In the genomic region with DNA sequence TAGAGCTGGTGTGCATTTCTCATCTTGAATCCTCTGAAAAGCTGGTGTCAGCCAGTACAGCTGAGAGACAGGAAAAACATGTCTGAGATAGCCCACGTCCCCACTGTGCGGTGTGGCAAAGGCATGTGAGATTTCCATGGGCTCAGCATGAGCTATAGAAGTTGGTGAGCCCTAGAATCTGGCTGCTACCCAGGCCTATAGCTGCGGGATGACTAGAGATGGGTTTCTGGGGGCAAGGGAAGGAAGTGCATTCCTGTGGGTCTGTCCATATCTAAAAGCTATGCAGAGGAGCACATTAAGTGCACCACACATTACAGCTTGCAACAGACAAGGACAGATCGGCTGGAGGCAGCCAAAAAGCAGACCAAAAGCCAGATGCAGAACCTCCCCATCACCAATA, we compare ENCODE assay signal across 15 cellular contexts. TPM values are rescaled to one million over a fixed set of nuclear protein-coding genes. Genes with fewer than 3 reads are reported as not detected.
DNase-seq lines count a peak whose midpoint lies in the region; ATAC-seq and TF ChIP-seq lines count a peak whose summit lies in the region.
"Had no signal": no experiment of that assay in that cellular context is flagged by ENCODE, and none has a peak within 500 bp of the region (broad histone marks: within the 10 kb centered on the region; RNA-seq: fewer than 3 reads in every experiment).

No MANE protein-coding gene starts in this region.

- TF ChIP-seq RAD21 in IMR-90 (IDR thresholded peaks at IDR 0.05; ENCODE audit: low read length): no peak

- H2BK15ac ChIP-seq in IMR-90 (ENCODE audit: low read depth, low read length): no peak overlapping the region

- no peaks in the 10 kb centered on the region for H3K79me2 ChIP-seq in neural progenitor cell (ENCODE audit: low read depth)
- H3K79me2 ChIP-seq: parathyroid adenoma had no signal

- H3K14ac ChIP-seq in IMR-90 (replicated peaks; ENCODE audit: low read depth, low read length): no peak overlapping the region

- intact Hi-C loops in IMR-90 (cut with micrococcal nuclease): no loop called here

- no peaks in the 10 kb centered on the region for H3K27me3 Mint-ChIP-seq in neural progenitor cell (ENCODE audit: insufficient read depth, low read depth)
- H3K27me3 Mint-ChIP-seq: CD4-positive, alpha-beta T cell had no signal

- no peaks in the 10 kb centered on the region for H3F3A ChIP-seq in neural progenitor cell (ENCODE audit: low read depth)

- peak overlapping the region; percentile 35 for H2AK9ac ChIP-seq in IMR-90 (replicated peaks; ENCODE audit: low read depth, low read length, poor library complexity)

- H3K9ac ChIP-seq in BLaER1 treated with 17β-estradiol and CSF1 and Interleukin-3, amounts not matched to agents 10 nM and 100 nM: no peak overlapping the region
- H3K9ac ChIP-seq in IMR-90 (ENCODE audit: low read depth, low read length) (no peak overlapping the region), neural progenitor cell (no peak overlapping the region)
- H3K9ac ChIP-seq: parathyroid adenoma had no signal

- H4K8ac ChIP-seq in IMR-90 (ENCODE audit: low read depth in 2 of 2, low read length in 2 of 2): no peak overlapping the region

- no peak for TF ChIP-seq CTCF in IMR-90 (conservative IDR thresholded peaks at IDR 0.05; ENCODE audit: low read depth, low read length)
- TF ChIP-seq CTCF in cardiac fibroblast (IDR thresholded peaks at IDR 0.05; ENCODE audit: low read depth, low read length): no peak
- no peak for TF ChIP-seq CTCF in neural progenitor cell (IDR thresholded peaks at IDR 0.05)
- no peak for TF ChIP-seq CTCF in tibial nerve (IDR thresholded peaks at IDR 0.05)
- TF ChIP-seq CTCF in GM20000 (IDR thresholded peaks at IDR 0.05; ENCODE audit: extremely low read depth, missing control alignments): no peak

- CTCF ChIA-PET in IMR-90 (lab: Yijun Ruan, JAX): no interaction called here

- H2BK120ac ChIP-seq in IMR-90 (ENCODE audit: low read depth, low read length): no peak overlapping the region

- no peak overlapping the region for H4K5ac ChIP-seq in IMR-90 (ENCODE audit: low read depth, low read length)

- H3K27me3 ChIP-seq in BLaER1 treated with 17β-estradiol and CSF1 and Interleukin-3, amounts not matched to agents 10 nM and 100 nM: no peaks in the 10 kb centered on the region
- peaks cover 4% of the 10 kb centered on the region; the same call in 1 of the 2 replicates for H3K27me3 ChIP-seq in IMR-90 (ENCODE audit: control insufficient read depth, insufficient read depth, low read length)
- H3K27me3 ChIP-seq in neural progenitor cell: no peaks in the 10 kb centered on the region
- H3K27me3 ChIP-seq in tibial nerve: no peaks in the 10 kb centered on the region
- H3K27me3 ChIP-seq: upper lobe of right lung had no signal

- H3K4me1 Mint-ChIP-seq in neural progenitor cell: peaks cover 38% of the 10 kb centered on the region

- H3K56ac ChIP-seq in IMR-90 (ENCODE audit: extremely low read depth, insufficient read depth, low read length): no peak overlapping the region

- no peaks in the 10 kb centered on the region for H3K36me3 ChIP-seq in BLaER1 treated with 17β-estradiol and CSF1 and Interleukin-3, amounts not matched to agents 10 nM and 100 nM
- H3K36me3 ChIP-seq in IMR-90 (ENCODE audit: control insufficient read depth, insufficient read depth, low read length) (no peaks in the 10 kb centered on the region), neural progenitor cell (no peaks in the 10 kb centered on the region), tibial nerve (no peaks in the 10 kb centered on the region)
- H3K36me3 ChIP-seq: upper lobe of right lung had no signal

- no peak overlapping the region for H2AK5ac ChIP-seq in IMR-90 (ENCODE audit: low read depth, low read length)

- no peaks in the 10 kb centered on the region for H3K36me3 Mint-ChIP-seq in neural progenitor cell

- H3K27ac Mint-ChIP-seq in neural progenitor cell: peak overlapping the region; percentile 59
- H3K27ac Mint-ChIP-seq: CD4-positive, alpha-beta T cell; T-helper 2 cell treated with Interferon-gamma antibody and Interleukin-4, amounts not matched to agents 5 μg/mL and 100 μg/mL, for 36 hours had no signal

- peak overlapping the region; percentile 5 to 70 (median 57); a peak in 21 of 22 replicates for H3K4me2 ChIP-seq in BLaER1 treated with 17β-estradiol and CSF1 and Interleukin-3, amounts not matched to agents 10 nM and 100 nM
- no peak overlapping the region for H3K4me2 ChIP-seq in IMR-90 (ENCODE audit: low read depth, low read length)
- H3K4me2 ChIP-seq in neural progenitor cell: no peak overlapping the region

- TF ChIP-seq EP300 in tibial nerve (IDR thresholded peaks at IDR 0.05): no peak

- no peaks in the 10 kb centered on the region for H4K20me1 ChIP-seq in BLaER1 treated with 17β-estradiol and CSF1 and Interleukin-3, amounts not matched to agents 10 nM and 100 nM
- H4K20me1 ChIP-seq in IMR-90 (ENCODE audit: insufficient read depth, low read length) (no peaks in the 10 kb centered on the region), neural progenitor cell (ENCODE audit: low read depth) (no peaks in the 10 kb centered on the region)

- ATAC-seq in IMR-90 (ENCODE audit: low read depth) (peak; percentile 56), HG03139 (IDR thresholded peaks at IDR 0.05; ENCODE audit: unreplicated experiment) (no peak), GM18520 (IDR thresholded peaks at IDR 0.05; ENCODE audit: unreplicated experiment) (no peak)
- ATAC-seq: upper lobe of right lung had no signal

- no peaks in the 10 kb centered on the region for H3K9me3 Mint-ChIP-seq in neural progenitor cell
- H3K9me3 Mint-ChIP-seq: CD4-positive, alpha-beta T cell; T-helper 2 cell treated with Interferon-gamma antibody and Interleukin-4, amounts not matched to agents 5 μg/mL and 100 μg/mL, for 36 hours had no signal

- no peak overlapping the region for H3K4me3 ChIP-seq in BLaER1 treated with 17β-estradiol and CSF1 and Interleukin-3, amounts not matched to agents 10 nM and 100 nM
- H3K4me3 ChIP-seq in IMR-90 (ENCODE audit: insufficient read depth, low read depth, low read length): no peak overlapping the region
- H3K4me3 ChIP-seq in cardiac fibroblast (replicated peaks in 1 of 2; ENCODE audit: low read depth in 2 of 2, low read length in 2 of 2): no peak overlapping the region
- no peak overlapping the region for H3K4me3 ChIP-seq in neural progenitor cell
- H3K4me3 ChIP-seq in tibial nerve: no peak overlapping the region
- H3K4me3 ChIP-seq: upper lobe of right lung had no signal

- H2BK5ac ChIP-seq in IMR-90 (ENCODE audit: low read depth, low read length, poor library complexity, severe bottlenecking): no peak overlapping the region

- H2AFZ ChIP-seq in IMR-90 (replicated peaks; ENCODE audit: low read length, poor library complexity) (peak overlapping the region; percentile 75), neural progenitor cell (replicated peaks) (no peak overlapping the region)
- H2AFZ ChIP-seq: parathyroid adenoma had no signal

- no peak overlapping the region for H3K4me3 Mint-ChIP-seq in neural progenitor cell
- H3K4me3 Mint-ChIP-seq: CD4-positive, alpha-beta T cell; T-helper 2 cell treated with Interferon-gamma antibody and Interleukin-4, amounts not matched to agents 5 μg/mL and 100 μg/mL, for 36 hours had no signal

- in situ Hi-C loops in IMR-90 (cut with MboI; ENCODE audit: low sequenced_read_pairs): no loop called here

- DNase-seq in IMR-90 (peak; percentile 63), cardiac fibroblast (ENCODE audit: low read depth in 2 of 2) (peak; percentile 63 to 81), neural progenitor cell (ENCODE audit: low spot score) (no peak), tibial nerve (ENCODE audit: low spot score in 2 of 2) (no peak), GM20000 (ENCODE audit: low spot score) (no peak)
- DNase-seq: aorta; CD4-positive, alpha-beta T cell; NCI-H2081; upper lobe of right lung had no signal

- no peaks in the 10 kb centered on the region for H3K79me1 ChIP-seq in IMR-90 (ENCODE audit: low read depth in 1 of 2, low read length in 2 of 2)

- no peak overlapping the region for H3K23ac ChIP-seq in IMR-90 (ENCODE audit: low read depth, low read length)

- H3K27ac ChIP-seq in BLaER1 treated with 17β-estradiol and CSF1 and Interleukin-3, amounts not matched to agents 10 nM and 100 nM: peak overlapping the region in 3 of 11 experiments; percentile 5 to 31 (median 22); a peak in 2 of 22 replicates
- H3K27ac ChIP-seq in IMR-90 (ENCODE audit: insufficient read depth, low read length) (no peak overlapping the region), neural progenitor cell (no peak overlapping the region), tibial nerve (no peak overlapping the region)
- H3K27ac ChIP-seq: HL-60, parathyroid adenoma, upper lobe of right lung had no signal

- no peaks in the 10 kb centered on the region for H3K9me1 ChIP-seq in IMR-90 (ENCODE audit: insufficient read depth, low read length)

- H2BK20ac ChIP-seq in IMR-90 (ENCODE audit: low read depth, low read length): no peak overlapping the region

- H3K9me3 ChIP-seq in BLaER1 treated with 17β-estradiol and CSF1 and Interleukin-3, amounts not matched to agents 10 nM and 100 nM (replicated peaks in 1 of 11): peaks cover 0 to 23% (median 16%) of the 10 kb centered on the region in 11 experiments; a peak in 15 of 22 replicates
- no peaks in the 10 kb centered on the region for H3K9me3 ChIP-seq in IMR-90 (ENCODE audit: control insufficient read depth, insufficient read depth, low read length)
- no peaks in the 10 kb centered on the region for H3K9me3 ChIP-seq in neural progenitor cell (ENCODE audit: low read depth)
- no peaks in the 10 kb centered on the region for H3K9me3 ChIP-seq in tibial nerve
- H3K9me3 ChIP-seq: upper lobe of right lung had no signal

- no TSS peak for BruUV-seq in IMR-90 (replicated peaks; lab: Mats Ljungman, UMichigan)

- no peak overlapping the region for H4K91ac ChIP-seq in IMR-90 (ENCODE audit: insufficient read depth, low read depth, low read length)

- no peak for TF ChIP-seq POLR2A in IMR-90 (IDR thresholded peaks at IDR 0.05; ENCODE audit: low read depth, low read length)
- TF ChIP-seq POLR2A in tibial nerve (IDR thresholded peaks at IDR 0.05): no peak

- dilution Hi-C loops in IMR-90 (cut with HindIII; ENCODE audit: low sequenced_read_pairs, unreplicated experiment): no loop called here

- POLR2A ChIA-PET in IMR-90 (lab: Charles Lee; ENCODE audit: unreplicated experiment): no interaction called here

- H3K4me1 ChIP-seq in BLaER1 treated with 17β-estradiol and CSF1 and Interleukin-3, amounts not matched to agents 10 nM and 100 nM: peaks cover 29 to 79% (median 63%) of the 10 kb centered on the region in 10 experiments
- no peaks in the 10 kb centered on the region; the same call in 1 of the 2 replicates for H3K4me1 ChIP-seq in IMR-90 (ENCODE audit: control insufficient read depth, insufficient read depth, low read length)
- peaks cover 16% of the 10 kb centered on the region for H3K4me1 ChIP-seq in neural progenitor cell
- peaks cover 0 to 21% (median 3%) of the 10 kb centered on the region in 4 donors for H3K4me1 ChIP-seq in tibial nerve
- H3K4me1 ChIP-seq: parathyroid adenoma, upper lobe of right lung had no signal

- no peak overlapping the region for H3K18ac ChIP-seq in IMR-90 (ENCODE audit: low read depth, low read length)

- no peak overlapping the region for H3K4ac ChIP-seq in IMR-90 (ENCODE audit: low read depth, low read length)

- 28% methylated on average over 2 of the region's 4 CpGs; no CpG with 5 or more reads in 1 of the 2 experiments for WGBS in IMR-90 (ENCODE audit: extremely low coverage in 2 of 2, insufficient read length in 1 of 2), 2 experiments
- 63 to 65% methylated on average over 4 of the region's 4 CpGs for WGBS in tibial nerve, 2 donors

RNA-seq across cellular contexts. Expression of a gene that starts 55.7 kb away (rescaled TPM):
- not detected in 2 replicates for total RNA-seq in IMR-90 (2012; rRNA removed)
- not detected in 2 replicates for polyA plus RNA-seq in IMR-90 (2012; rRNA removed)
- polyA plus RNA-seq in IMR-90 (2012; cell fraction: cytosol; rRNA removed): not detected in 2 replicates
- polyA plus RNA-seq in IMR-90 (2012; cell fraction: nucleus; rRNA removed; ENCODE audit: low replicate concordance): not detected in 2 replicates
- total RNA-seq in neural progenitor cell (ENCODE audit: low replicate concordance): not detected in 2 replicates
- total RNA-seq in tibial nerve: 10 to 100 TPM in 1 of 4 donors, 1 to 10 TPM in 3; 2.1 to 21.6 (median 4.5) TPM
- total RNA-seq: CD4-positive, alpha-beta T cell had no signal

Comparison
In these comparisons a context has a peak if more than half of its experiments do, and no peak if none do; other contexts are left out.
1. H3K4me2 ChIP-seq: peak in BLaER1 treated with 17β-estradiol and CSF1 and Interleukin-3, amounts not matched to agents 10 nM and 100 nM (11 of 11); none in IMR-90 (single experiment) and neural progenitor cell (single experiment).
2. DNase-seq: peak in IMR-90 (single experiment) and cardiac fibroblast (2 of 2); none in neural progenitor cell (single experiment), tibial nerve (0 of 2) and GM20000 (single experiment).